In the genomic region with DNA sequence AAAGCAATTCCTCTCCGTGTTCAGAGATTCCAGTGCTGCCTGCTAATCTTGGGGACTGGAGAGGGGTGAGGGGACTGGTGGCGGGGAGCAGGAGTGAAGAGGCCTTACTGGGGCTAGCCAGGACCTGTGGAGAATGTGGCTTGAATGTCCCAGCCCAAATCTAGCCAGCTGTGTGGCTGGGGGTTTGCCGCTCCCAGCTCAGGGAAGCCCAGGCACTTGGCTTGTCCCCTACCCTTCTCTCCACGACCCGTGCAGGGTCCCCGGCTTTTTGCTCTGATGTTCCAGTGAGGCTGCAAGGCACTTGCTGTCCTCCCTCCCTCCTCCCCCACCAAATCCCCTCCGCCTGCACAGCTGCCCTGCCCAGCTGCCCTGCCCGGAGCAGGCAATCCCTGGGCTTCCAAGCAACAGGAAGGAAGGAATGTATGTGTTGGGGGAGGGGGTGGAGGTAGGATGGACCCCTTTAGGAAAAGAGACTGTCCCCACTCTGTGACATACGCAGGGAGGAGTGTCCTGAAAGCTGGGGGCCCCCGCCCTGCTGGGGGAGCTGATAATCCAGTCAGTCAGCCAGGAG, we compare ENCODE assay signal across 9 cellular contexts. TPM values are rescaled to one million over a fixed set of nuclear protein-coding genes. Genes with fewer than 3 reads are reported as not detected.
A peak's percentile ranks its signal among the peaks of the same experiment; 100 is the strongest.
DNase-seq lines count a peak whose midpoint lies in the region; ATAC-seq lines count a peak whose summit lies in the region.
"Had no signal": no experiment of that assay in that cellular context is flagged by ENCODE, and none has a peak within 500 bp of the region (broad histone marks: within the 10 kb centered on the region; RNA-seq: fewer than 3 reads in every experiment).

No MANE protein-coding gene starts in this region.

- peak overlapping the region; percentile 93 for H3K4me3 Mint-ChIP-seq in activated T-cell treated with anti-CD3 and anti-CD28 coated beads, Interleukin-2, amount 50 U/mL, for 24 hours
- peak overlapping the region; percentile 27 for H3K4me3 Mint-ChIP-seq in activated T-helper 1 cell treated with anti-CD3 and anti-CD28 coated beads, Interleukin-12 subunit alpha, Interleukin-12 subunit beta, Interleukin-2, Interleukin-4 antibody, amounts not matched to agents 30 ng/mL and 10 ng/mL and 1 ng/mL, durations not matched to agents 14 hours and 24 hours and 36 hours
- peak overlapping the region; percentile 98 for H3K4me3 Mint-ChIP-seq in stimulated activated memory B cell treated with anti-CD40 and anti-IgM and Interleukin-4, amounts not matched to agents 10 μg/mL and 1 μg/mL and 100 μg/mL, for 72 hours

- no peaks in the 10 kb centered on the region for H3K27me3 Mint-ChIP-seq in activated T-cell treated with anti-CD3 and anti-CD28 coated beads, Interleukin-2, amount 50 U/mL, for 24 hours
- peaks cover 32% of the 10 kb centered on the region for H3K27me3 Mint-ChIP-seq in activated T-helper 1 cell treated with anti-CD3 and anti-CD28 coated beads, Interleukin-12 subunit alpha, Interleukin-12 subunit beta, Interleukin-2, Interleukin-4 antibody, amounts not matched to agents 30 ng/mL and 10 ng/mL and 1 ng/mL, durations not matched to agents 14 hours and 24 hours and 36 hours (ENCODE audit: insufficient read depth)
- no peaks in the 10 kb centered on the region for H3K27me3 Mint-ChIP-seq in stimulated activated memory B cell treated with anti-CD40 and anti-IgM and Interleukin-4, amounts not matched to agents 10 μg/mL and 1 μg/mL and 100 μg/mL, for 72 hours

- H3K27ac Mint-ChIP-seq in activated T-cell treated with anti-CD3 and anti-CD28 coated beads, Interleukin-2, amount 50 U/mL, for 24 hours = peak overlapping the region; percentile 85
- no peak overlapping the region for H3K27ac Mint-ChIP-seq in activated T-helper 1 cell treated with anti-CD3 and anti-CD28 coated beads, Interleukin-12 subunit alpha, Interleukin-12 subunit beta, Interleukin-2, Interleukin-4 antibody, amounts not matched to agents 30 ng/mL and 10 ng/mL and 1 ng/mL, durations not matched to agents 14 hours and 24 hours and 36 hours
- H3K27ac Mint-ChIP-seq in stimulated activated memory B cell treated with anti-CD40 and anti-IgM and Interleukin-4, amounts not matched to agents 10 μg/mL and 1 μg/mL and 100 μg/mL, for 72 hours = peak overlapping the region; percentile 96

- intact Hi-C loops in activated T-helper 1 cell treated with anti-CD3 and anti-CD28 coated beads, Interleukin-12 subunit alpha, Interleukin-12 subunit beta, Interleukin-2, Interleukin-4 antibody, amounts not matched to agents 30 ng/mL and 10 ng/mL and 1 ng/mL, durations not matched to agents 14 hours and 24 hours and 36 hours (cut with micrococcal nuclease) = loop anchor here (1.0 kb wide), 1 partner anchor 15 kb away; a partner anchor contains a TSS

- H3K4me1 Mint-ChIP-seq in activated T-cell treated with anti-CD3 and anti-CD28 coated beads, Interleukin-2, amount 50 U/mL, for 24 hours (ENCODE audit: low read depth) = peaks cover 49% of the 10 kb centered on the region
- H3K4me1 Mint-ChIP-seq in activated T-helper 1 cell treated with anti-CD3 and anti-CD28 coated beads, Interleukin-12 subunit alpha, Interleukin-12 subunit beta, Interleukin-2, Interleukin-4 antibody, amounts not matched to agents 30 ng/mL and 10 ng/mL and 1 ng/mL, durations not matched to agents 14 hours and 24 hours and 36 hours (ENCODE audit: low read depth) = peaks cover 37% of the 10 kb centered on the region
- H3K4me1 Mint-ChIP-seq in stimulated activated memory B cell treated with anti-CD40 and anti-IgM and Interleukin-4, amounts not matched to agents 10 μg/mL and 1 μg/mL and 100 μg/mL, for 72 hours = peaks cover 76% of the 10 kb centered on the region

- peaks cover 8% of the 10 kb centered on the region for H3K36me3 Mint-ChIP-seq in activated T-cell treated with anti-CD3 and anti-CD28 coated beads, Interleukin-2, amount 50 U/mL, for 24 hours (ENCODE audit: low read depth)
- no peaks in the 10 kb centered on the region for H3K36me3 Mint-ChIP-seq in activated T-helper 1 cell treated with anti-CD3 and anti-CD28 coated beads, Interleukin-12 subunit alpha, Interleukin-12 subunit beta, Interleukin-2, Interleukin-4 antibody, amounts not matched to agents 30 ng/mL and 10 ng/mL and 1 ng/mL, durations not matched to agents 14 hours and 24 hours and 36 hours (ENCODE audit: low read depth)
- peaks cover 5% of the 10 kb centered on the region for H3K36me3 Mint-ChIP-seq in stimulated activated memory B cell treated with anti-CD40 and anti-IgM and Interleukin-4, amounts not matched to agents 10 μg/mL and 1 μg/mL and 100 μg/mL, for 72 hours

- no peak for ATAC-seq in stimulated activated memory B cell treated with anti-CD40 and anti-IgM and Interleukin-4, amounts not matched to agents 10 μg/mL and 1 μg/mL and 100 μg/mL, for 72 hours
- ATAC-seq in HG03039 (IDR thresholded peaks at IDR 0.05; ENCODE audit: unreplicated experiment) = no peak

- H3K9me3 Mint-ChIP-seq in activated T-cell treated with anti-CD3 and anti-CD28 coated beads, Interleukin-2, amount 50 U/mL, for 24 hours = no peaks in the 10 kb centered on the region
- H3K9me3 Mint-ChIP-seq in activated T-helper 1 cell treated with anti-CD3 and anti-CD28 coated beads, Interleukin-12 subunit alpha, Interleukin-12 subunit beta, Interleukin-2, Interleukin-4 antibody, amounts not matched to agents 30 ng/mL and 10 ng/mL and 1 ng/mL, durations not matched to agents 14 hours and 24 hours and 36 hours = peaks cover 5% of the 10 kb centered on the region
- H3K9me3 Mint-ChIP-seq in stimulated activated memory B cell treated with anti-CD40 and anti-IgM and Interleukin-4, amounts not matched to agents 10 μg/mL and 1 μg/mL and 100 μg/mL, for 72 hours = no peaks in the 10 kb centered on the region

- DNase-seq in activated T-cell treated with anti-CD3 and anti-CD28 coated beads, Interleukin-2, amount 50 U/mL, for 24 hours = no peak
- DNase-seq in activated T-cell treated with anti-CD3 and anti-CD28 coated beads for 4 hours = no peak
- DNase-seq in activated T-helper 1 cell treated with anti-CD3 and anti-CD28 coated beads, Interleukin-12 subunit alpha, Interleukin-12 subunit beta, Interleukin-2, Interleukin-4 antibody, amounts not matched to agents 30 ng/mL and 10 ng/mL and 1 ng/mL, durations not matched to agents 14 hours and 24 hours and 36 hours (ENCODE audit: low spot score) = no peak
- DNase-seq in islet precursor cell = peak; percentile 66
- DNase-seq in SKM-1 (lab: John Stamatoyannopoulos, UW; ENCODE audit: unreplicated experiment) = no peak
- no peak for DNase-seq in stimulated activated CD4-positive, alpha-beta T cell treated with anti-CD3 and anti-CD28 coated beads, Interleukin-2, amount 100 ng/mL, for 48 hours
- DNase-seq: hypothalamus had no signal

RNA-seq across cellular contexts. Expression of a gene that starts 2.6 kb away (rescaled TPM):
- total RNA-seq in activated T-helper 1 cell treated with anti-CD3 and anti-CD28 coated beads, Interleukin-12 subunit alpha, Interleukin-12 subunit beta, Interleukin-2, Interleukin-4 antibody, amounts not matched to agents 30 ng/mL and 10 ng/mL and 1 ng/mL, durations not matched to agents 14 hours and 24 hours and 36 hours = 1.8 TPM in 2 replicates

RNA-seq across cellular contexts. Expression of a gene that starts 14.9 kb away (rescaled TPM):
- total RNA-seq in activated T-helper 1 cell treated with anti-CD3 and anti-CD28 coated beads, Interleukin-12 subunit alpha, Interleukin-12 subunit beta, Interleukin-2, Interleukin-4 antibody, amounts not matched to agents 30 ng/mL and 10 ng/mL and 1 ng/mL, durations not matched to agents 14 hours and 24 hours and 36 hours = 23.9 and 28.0 TPM in 2 replicates

RNA-seq across cellular contexts. Expression of a gene that starts 37.8 kb away (rescaled TPM):
- total RNA-seq in activated T-helper 1 cell treated with anti-CD3 and anti-CD28 coated beads, Interleukin-12 subunit alpha, Interleukin-12 subunit beta, Interleukin-2, Interleukin-4 antibody, amounts not matched to agents 30 ng/mL and 10 ng/mL and 1 ng/mL, durations not matched to agents 14 hours and 24 hours and 36 hours = 264 and 265 TPM in 2 replicates

Comparison
In these comparisons a context has a peak if more than half of its experiments do, and no peak if none do; other contexts are left out.
1. H3K4me3 Mint-ChIP-seq: peak in every context shown above with its lines; median percentile 98 in stimulated activated memory B cell treated with anti-CD40 and anti-IgM and Interleukin-4, amounts not matched to agents 10 μg/mL and 1 μg/mL and 100 μg/mL, for 72 hours; 93 in activated T-cell treated with anti-CD3 and anti-CD28 coated beads, Interleukin-2, amount 50 U/mL, for 24 hours; 27 in activated T-helper 1 cell treated with anti-CD3 and anti-CD28 coated beads, Interleukin-12 subunit alpha, Interleukin-12 subunit beta, Interleukin-2, Interleukin-4 antibody, amounts not matched to agents 30 ng/mL and 10 ng/mL and 1 ng/mL, durations not matched to agents 14 hours and 24 hours and 36 hours.